1 cellular context compared by ENCODE assay signal in genomic region chr2:232696609-232697058, GRCh38.
TF ChIP-seq lines count a peak whose summit lies in the region.

No MANE protein-coding gene starts in this region.

TF ChIP-seq in HCT116, 20 proteins besides CTCF, POLR2A, EP300 and RAD21 (continued from another document):
- no peak for TF ChIP-seq FOSL1 (IDR thresholded peaks at IDR 0.05; ENCODE audit: low read depth)
- TF ChIP-seq POLR2AphosphoS5 (IDR thresholded peaks at IDR 0.05; ENCODE audit: low read depth, low read length) = no peak
- TF ChIP-seq SP1 (IDR thresholded peaks at IDR 0.05; ENCODE audit: low read depth) = no peak
- no peak for TF ChIP-seq MAX (IDR thresholded peaks at IDR 0.05)
- TF ChIP-seq EZH2 (IDR thresholded peaks at IDR 0.05) = no peak
- TF ChIP-seq REST (IDR thresholded peaks at IDR 0.05; ENCODE audit: low read depth) = no peak
